ENCODE assay signal across 8 cellular contexts in the genomic region with DNA sequence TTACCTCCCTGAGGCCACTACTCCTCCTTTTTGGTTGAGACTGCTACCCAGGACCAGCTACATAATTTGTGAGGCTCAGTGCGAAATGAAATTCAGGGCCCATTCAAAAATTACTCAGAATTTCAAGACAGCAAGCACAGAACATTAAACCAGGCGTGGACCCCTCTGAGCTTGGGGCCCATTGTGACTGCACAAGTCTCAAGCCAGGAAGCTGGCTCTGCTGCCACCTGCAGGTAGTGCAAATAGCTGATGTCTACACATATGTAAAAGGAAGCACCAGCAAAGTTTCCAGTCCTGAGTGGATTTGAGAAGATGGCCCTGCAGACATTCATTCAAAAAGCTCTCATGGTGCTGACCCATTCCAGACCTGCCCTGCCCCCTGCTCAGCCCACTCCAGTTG.
DNase-seq lines count a peak whose midpoint lies in the region; ATAC-seq, FAIRE-seq and TF ChIP-seq lines count a peak whose summit lies in the region.

No MANE protein-coding gene starts in this region.

- no peak overlapping the region for H3K4me2 ChIP-seq in MM.1S (ENCODE audit: low read depth, low read length)

- no peak overlapping the region for H2AFZ ChIP-seq in MM.1S (ENCODE audit: low read length)

- H3K9me3 Mint-ChIP-seq in Calu3 (ENCODE audit: low read depth, unreplicated experiment), result no peaks in the 10 kb centered on the region

- no peak overlapping the region for H3K4me3 Mint-ChIP-seq in Calu3 (ENCODE audit: low read depth, unreplicated experiment)

- BruUV-seq in Calu3 (replicated peaks; lab: Mats Ljungman, UMichigan), result no TSS peak

- no peak overlapping the region for H3K9ac ChIP-seq in MM.1S (ENCODE audit: low read length)

- in situ Hi-C loops in astrocyte of the spinal cord (cut with HindIII; ENCODE audit: low sequenced_read_pairs), result no loop called here

- no peaks in the 10 kb centered on the region for H3F3A ChIP-seq in MM.1S (ENCODE audit: insufficient read depth, low read length)

- no peaks in the 10 kb centered on the region for H3K9me2 ChIP-seq in MM.1S (replicated peaks; ENCODE audit: insufficient read depth, low read length)

- H3K36me3 ChIP-seq in MM.1S (replicated peaks; ENCODE audit: insufficient read depth, low read length), result no peaks in the 10 kb centered on the region

- no peaks in the 10 kb centered on the region for H3K4me1 Mint-ChIP-seq in Calu3 (ENCODE audit: low read depth, unreplicated experiment)

- ATAC-seq in omental fat pad (ENCODE audit: low FRiP score), result no peak

- H3K4me3 ChIP-seq in MM.1S (ENCODE audit: low read length), result no peak overlapping the region
- no peak overlapping the region for H3K4me3 ChIP-seq in astrocyte of the spinal cord (ENCODE audit: low read depth, low read length)

- no peak overlapping the region for H3K27ac Mint-ChIP-seq in Calu3 (ENCODE audit: unreplicated experiment)

- H4K20me1 ChIP-seq in MM.1S (ENCODE audit: insufficient read depth, low read length), result no peaks in the 10 kb centered on the region

- no peaks in the 10 kb centered on the region for H3K27me3 ChIP-seq in MM.1S (replicated peaks; ENCODE audit: insufficient read depth, low read length)

- no peaks in the 10 kb centered on the region for H3K36me3 Mint-ChIP-seq in Calu3 (ENCODE audit: insufficient read depth, unreplicated experiment)

- H3K79me2 ChIP-seq in MM.1S (ENCODE audit: low read length), result no peaks in the 10 kb centered on the region

- no peaks in the 10 kb centered on the region for H3K4me1 ChIP-seq in MM.1S (ENCODE audit: low read length)

- H3K27me3 Mint-ChIP-seq in Calu3 (ENCODE audit: unreplicated experiment), result peaks cover 40% of the 10 kb centered on the region

- CTCF ChIA-PET in Calu3 (lab: Charles Lee), result interaction anchor here (1.1 kb wide), 1 partner anchor 98 kb away, joined by 6 read pairs; no protein-coding TSS in a partner anchor

- TF ChIP-seq CTCF in Calu3 (IDR thresholded peaks at IDR 0.05; ENCODE audit: unreplicated experiment), result no peak
- peak; percentile 72 for TF ChIP-seq CTCF in MM.1S (IDR thresholded peaks at IDR 0.05; ENCODE audit: low read length)
- TF ChIP-seq CTCF in astrocyte of the spinal cord (IDR thresholded peaks at IDR 0.05; ENCODE audit: low read depth, low read length), result peak; percentile 23
- TF ChIP-seq CTCF in omental fat pad (IDR thresholded peaks at IDR 0.05), result no peak

- FAIRE-seq in GM19239 (lab: Jason Lieb, UNC), result peak; percentile 8

- intact Hi-C loops in Calu3 (cut with micrococcal nuclease; ENCODE audit: unreplicated experiment), result loop anchor here (5.0 kb wide), 2 partner anchors 312 to 607 kb away; no protein-coding TSS in a partner anchor

- H3K27ac ChIP-seq in MM.1S (ENCODE audit: low read length), result no peak overlapping the region

- H3K9me3 ChIP-seq in MM.1S (replicated peaks; ENCODE audit: insufficient read depth, low read length), result no peaks in the 10 kb centered on the region

- DNase-seq in Calu3, result peak; percentile 54
- peak; percentile 28 for DNase-seq in GM19239 (ENCODE audit: insufficient read length, low spot score)
- peak; percentile 48 for DNase-seq in MM.1S
- no peak for DNase-seq in astrocyte of the spinal cord (ENCODE audit: low read depth, low spot score)
- peak; percentile 8 for DNase-seq in medulla oblongata (ENCODE audit: extremely low spot score)
- no peak for DNase-seq in NCI-H1092 (lab: John Stamatoyannopoulos, UW)
- DNase-seq in omental fat pad (ENCODE audit: low spot score), result no peak
- DNase-seq in NK-92 (lab: John Stamatoyannopoulos, UW; ENCODE audit: unreplicated experiment), result no peak

Comparison
In these comparisons a context has a peak if more than half of its experiments do, and no peak if none do; other contexts are left out.
1. DNase-seq: peak in Calu3 (single experiment), GM19239 (single experiment), MM.1S (single experiment) and medulla oblongata (single experiment); none in astrocyte of the spinal cord (single experiment), NCI-H1092 (single experiment), omental fat pad (single experiment) and NK-92 (single experiment).
2. CTCF ChIP-seq: peak in MM.1S (single experiment) and astrocyte of the spinal cord (single experiment); none in Calu3 (single experiment) and omental fat pad (0 of 3).